Comparison of ENCODE assay signal across 1 cellular context in the genomic region with DNA sequence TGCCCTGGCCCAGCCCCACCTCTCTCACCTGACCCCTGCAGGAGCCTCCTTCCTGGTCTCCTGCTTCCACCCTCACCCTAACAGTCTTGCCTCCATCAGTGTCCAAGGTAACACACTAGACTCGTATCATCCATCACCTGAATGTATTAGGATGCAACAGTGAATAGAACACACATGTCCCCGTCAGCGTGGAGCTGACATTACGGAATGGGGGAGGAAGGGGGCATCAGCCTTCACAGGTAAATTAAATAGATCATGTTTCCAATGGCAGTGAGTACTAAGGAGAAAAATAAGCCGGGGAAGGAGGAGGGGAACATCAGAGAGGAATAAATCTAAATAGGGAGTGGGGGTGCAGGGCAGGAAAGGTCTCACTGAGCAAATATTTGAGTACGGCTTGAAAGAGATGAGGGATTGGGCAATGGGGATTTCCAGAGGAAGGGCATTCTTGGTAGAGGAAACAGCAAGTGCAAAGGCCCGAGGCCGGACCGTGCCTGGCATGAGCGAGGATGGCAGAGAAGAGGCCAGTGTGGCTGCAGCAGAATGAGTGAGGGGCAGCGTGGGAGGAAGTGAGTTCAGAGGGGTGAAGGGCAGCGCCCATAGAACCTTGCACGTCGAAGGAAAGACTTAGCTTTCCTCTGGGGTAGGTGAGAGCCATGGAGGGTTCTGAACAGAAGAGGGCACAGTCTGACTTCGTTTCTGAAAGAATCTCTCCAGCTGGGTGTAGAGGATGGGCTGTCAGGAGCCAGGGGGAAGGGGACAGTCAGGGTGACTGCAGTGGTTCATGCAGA.
A peak's percentile ranks its signal among the peaks of the same experiment; 100 is the strongest.
TF ChIP-seq lines count a peak whose summit lies in the region.

No MANE protein-coding gene starts in this region.

TF ChIP-seq in HepG2, 621 proteins besides CTCF, POLR2A, EP300 and RAD21 (continued from another document and continues in another):
- TF ChIP-seq, protein P1, sequence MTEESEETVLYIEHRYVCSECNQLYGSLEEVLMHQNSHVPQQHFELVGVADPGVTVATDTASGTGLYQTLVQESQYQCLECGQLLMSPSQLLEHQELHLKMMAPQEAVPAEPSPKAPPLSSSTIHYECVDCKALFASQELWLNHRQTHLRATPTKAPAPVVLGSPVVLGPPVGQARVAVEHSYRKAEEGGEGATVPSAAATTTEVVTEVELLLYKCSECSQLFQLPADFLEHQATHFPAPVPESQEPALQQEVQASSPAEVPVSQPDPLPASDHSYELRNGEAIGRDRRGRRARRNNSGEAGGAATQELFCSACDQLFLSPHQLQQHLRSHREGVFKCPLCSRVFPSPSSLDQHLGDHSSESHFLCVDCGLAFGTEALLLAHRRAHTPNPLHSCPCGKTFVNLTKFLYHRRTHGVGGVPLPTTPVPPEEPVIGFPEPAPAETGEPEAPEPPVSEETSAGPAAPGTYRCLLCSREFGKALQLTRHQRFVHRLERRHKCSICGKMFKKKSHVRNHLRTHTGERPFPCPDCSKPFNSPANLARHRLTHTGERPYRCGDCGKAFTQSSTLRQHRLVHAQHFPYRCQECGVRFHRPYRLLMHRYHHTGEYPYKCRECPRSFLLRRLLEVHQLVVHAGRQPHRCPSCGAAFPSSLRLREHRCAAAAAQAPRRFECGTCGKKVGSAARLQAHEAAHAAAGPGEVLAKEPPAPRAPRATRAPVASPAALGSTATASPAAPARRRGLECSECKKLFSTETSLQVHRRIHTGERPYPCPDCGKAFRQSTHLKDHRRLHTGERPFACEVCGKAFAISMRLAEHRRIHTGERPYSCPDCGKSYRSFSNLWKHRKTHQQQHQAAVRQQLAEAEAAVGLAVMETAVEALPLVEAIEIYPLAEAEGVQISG (CRISPR knock-in tag; IDR thresholded peaks at IDR 0.05), result peak; percentile 74; the same call in 1 of the 2 replicates
- TF ChIP-seq, protein P2, sequence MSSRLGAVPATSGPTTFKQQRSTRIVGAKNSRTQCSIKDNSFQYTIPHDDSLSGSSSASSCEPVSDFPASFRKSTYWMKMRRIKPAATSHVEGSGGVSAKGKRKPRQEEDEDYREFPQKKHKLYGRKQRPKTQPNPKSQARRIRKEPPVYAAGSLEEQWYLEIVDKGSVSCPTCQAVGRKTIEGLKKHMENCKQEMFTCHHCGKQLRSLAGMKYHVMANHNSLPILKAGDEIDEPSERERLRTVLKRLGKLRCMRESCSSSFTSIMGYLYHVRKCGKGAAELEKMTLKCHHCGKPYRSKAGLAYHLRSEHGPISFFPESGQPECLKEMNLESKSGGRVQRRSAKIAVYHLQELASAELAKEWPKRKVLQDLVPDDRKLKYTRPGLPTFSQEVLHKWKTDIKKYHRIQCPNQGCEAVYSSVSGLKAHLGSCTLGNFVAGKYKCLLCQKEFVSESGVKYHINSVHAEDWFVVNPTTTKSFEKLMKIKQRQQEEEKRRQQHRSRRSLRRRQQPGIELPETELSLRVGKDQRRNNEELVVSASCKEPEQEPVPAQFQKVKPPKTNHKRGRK (CRISPR knock-in tag; IDR thresholded peaks at IDR 0.05), result no peak
- TF ChIP-seq ZNF124 (CRISPR knock-in tag; IDR thresholded peaks at IDR 0.05) (0 out of 2 replicates have a peak, but pooled peaks have one; percentile 33), TAF1 (CRISPR knock-in tag; IDR thresholded peaks at IDR 0.05) (peak; percentile 69; the same call in 1 of the 2 replicates), ZNF766 (CRISPR knock-in tag; IDR thresholded peaks at IDR 0.05; ENCODE audit: borderline replicate concordance) (no peak), ZNF205 (CRISPR knock-in tag; IDR thresholded peaks at IDR 0.05) (peak; percentile 68; the same call in 1 of the 2 replicates), ZNF367 (CRISPR knock-in tag; IDR thresholded peaks at IDR 0.05; ENCODE audit: borderline replicate concordance) (no peak), FOSL1 (CRISPR knock-in tag; IDR thresholded peaks at IDR 0.05; ENCODE audit: borderline replicate concordance) (no peak), MEIS1 (CRISPR knock-in tag; IDR thresholded peaks at IDR 0.05; ENCODE audit: borderline replicate concordance) (peak; percentile 98), SMAD3 (CRISPR knock-in tag; IDR thresholded peaks at IDR 0.05) (peak; percentile 99), PCBP1 (IDR thresholded peaks at IDR 0.05; ENCODE audit: borderline replicate concordance, low read depth, low read length) (peak; percentile 92; the same call in 1 of the 2 replicates), PPARG (CRISPR knock-in tag; conservative IDR thresholded peaks at IDR 0.05) (peak; percentile 91), HMGA1 (CRISPR knock-in tag; conservative IDR thresholded peaks at IDR 0.05) (0 out of 2 replicates have a peak, but pooled peaks have one; percentile 77), NFE2 (CRISPR knock-in tag; IDR thresholded peaks at IDR 0.05) (peak; percentile 3; the same call in 1 of the 2 replicates), ZNF225 (CRISPR knock-in tag; IDR thresholded peaks at IDR 0.05) (peak; percentile 84), ATF1 (CRISPR knock-in tag; IDR thresholded peaks at IDR 0.05) (0 out of 2 replicates have a peak, but pooled peaks have one; percentile 60), NONO (IDR thresholded peaks at IDR 0.05) (0 out of 2 replicates have a peak, but pooled peaks have one; percentile 19), NONO (CRISPR knock-in tag; conservative IDR thresholded peaks at IDR 0.05) (peak; percentile 98), KLF13 (CRISPR knock-in tag; IDR thresholded peaks at IDR 0.05) (no peak; the same call in 1 of the 2 replicates), NFYB (CRISPR knock-in tag; IDR thresholded peaks at IDR 0.05) (peak; percentile 41; the same call in 1 of the 2 replicates), TEAD2 (CRISPR knock-in tag; IDR thresholded peaks at IDR 0.05) (no peak), STAG1 (CRISPR knock-in tag; IDR thresholded peaks at IDR 0.05) (peak; percentile 65), ZNF501 (CRISPR knock-in tag; IDR thresholded peaks at IDR 0.05) (peak; percentile 96), IKZF1 (IDR thresholded peaks at IDR 0.05) (no peak), ZNF232 (CRISPR knock-in tag; IDR thresholded peaks at IDR 0.05; ENCODE audit: borderline replicate concordance) (no peak; the same call in 1 of the 2 replicates), ZNF274 (CRISPR knock-in tag; IDR thresholded peaks at IDR 0.05) (peak; percentile 88), GZF1 (CRISPR knock-in tag; IDR thresholded peaks at IDR 0.05) (0 out of 2 replicates have a peak, but pooled peaks have one; percentile 26), ZNF335 (CRISPR knock-in tag; IDR thresholded peaks at IDR 0.05) (peak; percentile 81), RAD51 (IDR thresholded peaks at IDR 0.05; ENCODE audit: borderline replicate concordance) (peak; percentile 23; the same call in 1 of the 2 replicates), SKI (IDR thresholded peaks at IDR 0.05; ENCODE audit: partially characterized antibody) (peak; percentile 73), ZNF652 (CRISPR knock-in tag; IDR thresholded peaks at IDR 0.05; ENCODE audit: borderline replicate concordance, low read depth) (peak; percentile 69; the same call in 1 of the 2 replicates), SAFB2 (CRISPR knock-in tag; IDR thresholded peaks at IDR 0.05; ENCODE audit: borderline replicate concordance, low read depth) (no peak; the same call in 1 of the 2 replicates), RFX1 (IDR thresholded peaks at IDR 0.05) (0 out of 2 replicates have a peak, but pooled peaks have one; percentile 3), MIXL1 (CRISPR knock-in tag; IDR thresholded peaks at IDR 0.05) (peak; percentile 94), SMYD3 (CRISPR knock-in tag; IDR thresholded peaks at IDR 0.05) (no peak)
- TF ChIP-seq, protein P3, sequence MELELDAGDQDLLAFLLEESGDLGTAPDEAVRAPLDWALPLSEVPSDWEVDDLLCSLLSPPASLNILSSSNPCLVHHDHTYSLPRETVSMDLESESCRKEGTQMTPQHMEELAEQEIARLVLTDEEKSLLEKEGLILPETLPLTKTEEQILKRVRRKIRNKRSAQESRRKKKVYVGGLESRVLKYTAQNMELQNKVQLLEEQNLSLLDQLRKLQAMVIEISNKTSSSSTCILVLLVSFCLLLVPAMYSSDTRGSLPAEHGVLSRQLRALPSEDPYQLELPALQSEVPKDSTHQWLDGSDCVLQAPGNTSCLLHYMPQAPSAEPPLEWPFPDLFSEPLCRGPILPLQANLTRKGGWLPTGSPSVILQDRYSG (CRISPR knock-in tag; IDR thresholded peaks at IDR 0.05), result no peak; the same call in 1 of the 2 replicates
- TF ChIP-seq, protein P4, sequence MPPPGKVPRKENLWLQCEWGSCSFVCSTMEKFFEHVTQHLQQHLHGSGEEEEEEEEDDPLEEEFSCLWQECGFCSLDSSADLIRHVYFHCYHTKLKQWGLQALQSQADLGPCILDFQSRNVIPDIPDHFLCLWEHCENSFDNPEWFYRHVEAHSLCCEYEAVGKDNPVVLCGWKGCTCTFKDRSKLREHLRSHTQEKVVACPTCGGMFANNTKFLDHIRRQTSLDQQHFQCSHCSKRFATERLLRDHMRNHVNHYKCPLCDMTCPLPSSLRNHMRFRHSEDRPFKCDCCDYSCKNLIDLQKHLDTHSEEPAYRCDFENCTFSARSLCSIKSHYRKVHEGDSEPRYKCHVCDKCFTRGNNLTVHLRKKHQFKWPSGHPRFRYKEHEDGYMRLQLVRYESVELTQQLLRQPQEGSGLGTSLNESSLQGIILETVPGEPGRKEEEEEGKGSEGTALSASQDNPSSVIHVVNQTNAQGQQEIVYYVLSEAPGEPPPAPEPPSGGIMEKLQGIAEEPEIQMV (CRISPR knock-in tag; IDR thresholded peaks at IDR 0.05; ENCODE audit: low read depth), result peak; percentile 95
- TF ChIP-seq, protein P5, sequence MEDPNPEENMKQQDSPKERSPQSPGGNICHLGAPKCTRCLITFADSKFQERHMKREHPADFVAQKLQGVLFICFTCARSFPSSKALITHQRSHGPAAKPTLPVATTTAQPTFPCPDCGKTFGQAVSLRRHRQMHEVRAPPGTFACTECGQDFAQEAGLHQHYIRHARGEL (CRISPR knock-in tag; IDR thresholded peaks at IDR 0.05), result peak; percentile 75; the same call in 1 of the 2 replicates
- TF ChIP-seq, protein P6, sequence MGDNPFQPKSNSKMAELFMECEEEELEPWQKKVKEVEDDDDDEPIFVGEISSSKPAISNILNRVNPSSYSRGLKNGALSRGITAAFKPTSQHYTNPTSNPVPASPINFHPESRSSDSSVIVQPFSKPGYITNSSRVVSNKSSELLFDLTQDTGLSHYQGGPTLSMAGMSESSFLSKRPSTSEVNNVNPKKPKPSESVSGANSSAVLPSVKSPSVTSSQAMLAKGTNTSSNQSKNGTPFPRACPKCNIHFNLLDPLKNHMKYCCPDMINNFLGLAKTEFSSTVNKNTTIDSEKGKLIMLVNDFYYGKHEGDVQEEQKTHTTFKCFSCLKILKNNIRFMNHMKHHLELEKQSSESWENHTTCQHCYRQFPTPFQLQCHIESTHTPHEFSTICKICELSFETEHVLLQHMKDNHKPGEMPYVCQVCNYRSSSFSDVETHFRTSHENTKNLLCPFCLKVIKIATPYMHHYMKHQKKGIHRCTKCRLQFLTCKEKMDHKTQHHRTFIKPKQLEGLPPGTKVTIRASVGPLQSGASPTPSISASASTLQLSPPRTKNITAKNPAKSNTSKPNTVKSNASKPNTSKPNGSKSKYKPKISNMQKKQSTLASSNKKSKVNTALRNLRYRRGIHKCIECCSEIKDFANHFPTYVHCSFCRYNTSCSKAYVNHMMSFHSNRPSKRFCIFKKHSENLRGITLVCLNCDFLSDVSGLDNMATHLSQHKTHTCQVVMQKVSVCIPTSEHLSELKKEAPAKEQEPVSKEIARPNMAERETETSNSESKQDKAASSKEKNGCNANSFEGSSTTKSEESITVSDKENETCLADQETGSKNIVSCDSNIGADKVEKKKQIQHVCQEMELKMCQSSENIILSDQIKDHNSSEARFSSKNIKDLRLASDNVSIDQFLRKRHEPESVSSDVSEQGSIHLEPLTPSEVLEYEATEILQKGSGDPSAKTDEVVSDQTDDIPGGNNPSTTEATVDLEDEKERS (CRISPR knock-in tag; IDR thresholded peaks at IDR 0.05), result peak; percentile 100
- TF ChIP-seq, protein P7, sequence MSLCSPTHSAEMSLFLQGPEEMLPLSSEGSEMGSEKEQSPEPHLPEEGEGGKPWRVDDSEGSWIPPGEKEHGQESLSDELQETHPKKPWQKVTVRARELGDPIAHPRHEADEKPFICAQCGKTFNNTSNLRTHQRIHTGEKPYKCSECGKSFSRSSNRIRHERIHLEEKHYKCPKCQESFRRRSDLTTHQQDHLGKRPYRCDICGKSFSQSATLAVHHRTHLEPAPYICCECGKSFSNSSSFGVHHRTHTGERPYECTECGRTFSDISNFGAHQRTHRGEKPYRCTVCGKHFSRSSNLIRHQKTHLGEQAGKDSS (CRISPR knock-in tag; IDR thresholded peaks at IDR 0.05; ENCODE audit: borderline replicate concordance, low read depth), result peak; percentile 96
- TF ChIP-seq, protein P8, sequence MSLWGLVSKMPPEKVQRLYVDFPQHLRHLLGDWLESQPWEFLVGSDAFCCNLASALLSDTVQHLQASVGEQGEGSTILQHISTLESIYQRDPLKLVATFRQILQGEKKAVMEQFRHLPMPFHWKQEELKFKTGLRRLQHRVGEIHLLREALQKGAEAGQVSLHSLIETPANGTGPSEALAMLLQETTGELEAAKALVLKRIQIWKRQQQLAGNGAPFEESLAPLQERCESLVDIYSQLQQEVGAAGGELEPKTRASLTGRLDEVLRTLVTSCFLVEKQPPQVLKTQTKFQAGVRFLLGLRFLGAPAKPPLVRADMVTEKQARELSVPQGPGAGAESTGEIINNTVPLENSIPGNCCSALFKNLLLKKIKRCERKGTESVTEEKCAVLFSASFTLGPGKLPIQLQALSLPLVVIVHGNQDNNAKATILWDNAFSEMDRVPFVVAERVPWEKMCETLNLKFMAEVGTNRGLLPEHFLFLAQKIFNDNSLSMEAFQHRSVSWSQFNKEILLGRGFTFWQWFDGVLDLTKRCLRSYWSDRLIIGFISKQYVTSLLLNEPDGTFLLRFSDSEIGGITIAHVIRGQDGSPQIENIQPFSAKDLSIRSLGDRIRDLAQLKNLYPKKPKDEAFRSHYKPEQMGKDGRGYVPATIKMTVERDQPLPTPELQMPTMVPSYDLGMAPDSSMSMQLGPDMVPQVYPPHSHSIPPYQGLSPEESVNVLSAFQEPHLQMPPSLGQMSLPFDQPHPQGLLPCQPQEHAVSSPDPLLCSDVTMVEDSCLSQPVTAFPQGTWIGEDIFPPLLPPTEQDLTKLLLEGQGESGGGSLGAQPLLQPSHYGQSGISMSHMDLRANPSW (CRISPR knock-in tag; IDR thresholded peaks at IDR 0.05; ENCODE audit: borderline replicate concordance), result peak; percentile 100
- TF ChIP-seq, protein P9, sequence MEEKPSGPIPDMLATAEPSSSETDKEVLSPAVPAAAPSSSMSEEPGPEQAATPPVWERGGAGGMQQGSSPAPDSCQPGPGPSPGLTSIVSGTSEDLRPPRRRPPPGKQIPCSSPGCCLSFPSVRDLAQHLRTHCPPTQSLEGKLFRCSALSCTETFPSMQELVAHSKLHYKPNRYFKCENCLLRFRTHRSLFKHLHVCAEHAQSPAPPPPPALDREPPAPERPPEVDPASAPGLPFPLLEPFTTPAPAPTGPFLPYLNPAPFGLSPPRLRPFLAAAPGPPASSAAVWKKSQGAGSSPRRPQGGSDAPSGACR (CRISPR knock-in tag; IDR thresholded peaks at IDR 0.05), result peak; percentile 92
